In the genomic region with DNA sequence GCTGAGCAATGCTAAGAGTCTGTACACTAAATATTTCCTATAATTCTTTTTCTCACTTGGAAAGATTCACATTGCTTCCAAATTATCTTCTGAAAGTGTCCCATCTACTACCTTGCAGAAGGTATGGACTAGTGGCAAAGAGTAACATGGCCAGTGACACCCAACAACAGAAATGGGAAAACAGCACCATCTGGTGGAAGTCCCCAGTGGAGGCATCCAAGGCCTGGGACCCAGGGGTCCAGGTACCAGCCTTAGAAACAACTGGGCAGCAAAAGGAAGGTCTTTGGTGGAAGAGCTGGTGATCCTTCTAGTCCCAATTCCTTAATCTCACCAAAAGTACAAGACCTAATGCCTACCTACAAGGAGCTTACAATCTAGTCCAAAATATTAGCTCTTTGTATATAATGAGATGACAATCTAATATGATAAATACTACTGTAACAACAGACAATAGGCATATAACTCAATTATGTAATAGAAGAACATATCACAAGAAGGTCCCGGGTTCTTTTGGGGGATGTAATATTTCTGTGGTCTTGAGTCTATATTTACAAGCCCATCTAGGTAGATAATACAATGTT, we compare ENCODE assay signal across 8 cellular contexts. TPM values are rescaled to one million over a fixed set of nuclear protein-coding genes. Genes with fewer than 3 reads are reported as not detected.
DNase-seq lines count a peak whose midpoint lies in the region; ATAC-seq and TF ChIP-seq lines count a peak whose summit lies in the region.

No MANE protein-coding gene starts in this region.

- H3K27ac ChIP-seq in CD8-positive, alpha-beta T cell (ENCODE audit: low read depth, low read length) = no peak overlapping the region
- H3K27ac ChIP-seq in PC-9 (no peak overlapping the region), mammary epithelial cell (ENCODE audit: insufficient read depth, low read depth, low read length) (no peak overlapping the region), neural progenitor cell (no peak overlapping the region)

- no peaks in the 10 kb centered on the region for H3K79me2 ChIP-seq in PC-9 (ENCODE audit: low read depth)
- no peaks in the 10 kb centered on the region for H3K79me2 ChIP-seq in mammary epithelial cell (ENCODE audit: insufficient read depth, low read length)
- H3K79me2 ChIP-seq in neural progenitor cell (ENCODE audit: low read depth) = no peaks in the 10 kb centered on the region

- WGBS in mammary epithelial cell (ENCODE audit: low coverage, missing lambda C conversion rate) = 83% methylated on average over 1 of the region's 1 CpG

- peak; percentile 62 for ATAC-seq in CD8-positive, alpha-beta T cell
- ATAC-seq in HG03342 (IDR thresholded peaks at IDR 0.05; ENCODE audit: unreplicated experiment) (no peak), HG02763 (IDR thresholded peaks at IDR 0.05; ENCODE audit: unreplicated experiment) (no peak), GM21423 (IDR thresholded peaks at IDR 0.05; ENCODE audit: unreplicated experiment) (no peak)

- H3K27me3 Mint-ChIP-seq in CD8-positive, alpha-beta T cell (ENCODE audit: low read depth) = no peaks in the 10 kb centered on the region
- peaks cover 3% of the 10 kb centered on the region for H3K27me3 Mint-ChIP-seq in neural progenitor cell (ENCODE audit: insufficient read depth, low read depth)

- H3K9me2 ChIP-seq in PC-9 (ENCODE audit: insufficient read depth) = no peaks in the 10 kb centered on the region

- H3K4me1 Mint-ChIP-seq in CD8-positive, alpha-beta T cell (ENCODE audit: low read depth) = peaks cover 39% of the 10 kb centered on the region
- H3K4me1 Mint-ChIP-seq in neural progenitor cell = no peaks in the 10 kb centered on the region

- H2AFZ ChIP-seq in PC-9 (no peak overlapping the region), mammary epithelial cell (ENCODE audit: low read depth, low read length) (no peak overlapping the region), neural progenitor cell (replicated peaks) (no peak overlapping the region)

- dilution Hi-C loops in mammary epithelial cell (cut with HindIII; ENCODE audit: low sequenced_read_pairs) = no loop called here

- no peak overlapping the region for H3K9ac ChIP-seq in mammary epithelial cell (ENCODE audit: insufficient read depth, low read length)
- no peak overlapping the region for H3K9ac ChIP-seq in neural progenitor cell

- H4K20me1 ChIP-seq in PC-9 (ENCODE audit: insufficient read depth) = no peaks in the 10 kb centered on the region
- no peaks in the 10 kb centered on the region for H4K20me1 ChIP-seq in mammary epithelial cell (ENCODE audit: insufficient read depth, low read length)
- no peaks in the 10 kb centered on the region for H4K20me1 ChIP-seq in neural progenitor cell (ENCODE audit: low read depth)

- intact Hi-C loops in CD8-positive, alpha-beta T cell (cut with DNase I, micrococcal nuclease) = no loop called here
- intact Hi-C loops in PC-9 (cut with micrococcal nuclease; ENCODE audit: unreplicated experiment) (no loop called here), mammary epithelial cell (cut with micrococcal nuclease) (loop anchor here (5.0 kb wide), 2 partner anchors 67 to 222 kb away; no protein-coding TSS in a partner anchor)

- H3F3A ChIP-seq in PC-9 (ENCODE audit: insufficient read depth, low read depth) (no peaks in the 10 kb centered on the region), neural progenitor cell (ENCODE audit: low read depth) (no peaks in the 10 kb centered on the region)

- POLR2A ChIA-PET in CD8-positive, alpha-beta T cell (lab: Charles Lee) = interaction anchor here (0.5 kb wide), 1 partner anchor 11 kb away, joined by 4 read pairs; no protein-coding TSS in a partner anchor
- POLR2A ChIA-PET in PC-9 (lab: Charles Lee; ENCODE audit: unreplicated experiment) = no interaction called here

- peaks cover 11% of the 10 kb centered on the region for H3K36me3 ChIP-seq in CD8-positive, alpha-beta T cell (ENCODE audit: insufficient read depth, low read length)
- H3K36me3 ChIP-seq in PC-9 (ENCODE audit: low read depth) (no peaks in the 10 kb centered on the region), mammary epithelial cell (ENCODE audit: insufficient read depth, low read length) (no peaks in the 10 kb centered on the region), neural progenitor cell (no peaks in the 10 kb centered on the region)

- no TSS peak for BruUV-seq in PC-9 (replicated peaks; lab: Mats Ljungman, UMichigan)
- BruUV-seq in mammary epithelial cell (replicated peaks; lab: Mats Ljungman, UMichigan) = no TSS peak

- no peak overlapping the region for H3K4me3 Mint-ChIP-seq in CD8-positive, alpha-beta T cell
- H3K4me3 Mint-ChIP-seq in neural progenitor cell = no peak overlapping the region

- no peaks in the 10 kb centered on the region for H3K9me3 Mint-ChIP-seq in CD8-positive, alpha-beta T cell
- H3K9me3 Mint-ChIP-seq in neural progenitor cell = no peaks in the 10 kb centered on the region

- H3K4me3 ChIP-seq in CD8-positive, alpha-beta T cell (ENCODE audit: low read depth, low read length) = no peak overlapping the region
- no peak overlapping the region for H3K4me3 ChIP-seq in PC-9
- H3K4me3 ChIP-seq in mammary epithelial cell (replicated peaks in 1 of 3; ENCODE audit: insufficient read depth in 1 of 3, low read depth in 2 of 3, low read length in 3 of 3) = no peak overlapping the region
- no peak overlapping the region for H3K4me3 ChIP-seq in neural progenitor cell

- H3K36me3 Mint-ChIP-seq in CD8-positive, alpha-beta T cell = peaks cover 34% of the 10 kb centered on the region
- H3K36me3 Mint-ChIP-seq in neural progenitor cell = no peaks in the 10 kb centered on the region

- CTCF ChIA-PET in CD8-positive, alpha-beta T cell (lab: Charles Lee) = interaction anchor here (0.6 to 2.0 kb wide), 9 partner anchors 9 to 82 kb away, joined by 3 to 8 read pairs (median 4); no protein-coding TSS in a partner anchor
- CTCF ChIA-PET in PC-9 (lab: Charles Lee) = no interaction called here
- CTCF ChIA-PET in mammary epithelial cell (lab: Charles Lee; ENCODE audit: low non-redundant PET) = interaction anchor here (0.6 kb wide), 1 partner anchor 67 kb away, joined by 3 read pairs; no protein-coding TSS in a partner anchor

- no peaks in the 10 kb centered on the region for H3K9me3 ChIP-seq in CD8-positive, alpha-beta T cell (ENCODE audit: low read length)
- no peaks in the 10 kb centered on the region for H3K9me3 ChIP-seq in PC-9 (ENCODE audit: insufficient read depth, low read depth)
- H3K9me3 ChIP-seq in mammary epithelial cell (replicated peaks; ENCODE audit: insufficient read depth, low read length) = no peaks in the 10 kb centered on the region
- H3K9me3 ChIP-seq in neural progenitor cell (ENCODE audit: low read depth) = no peaks in the 10 kb centered on the region

- DNase-seq in CD8-positive, alpha-beta T cell = peak in 5 of 7 experiments; percentile 3 to 39 (median 15)
- DNase-seq in H4 (ENCODE audit: low spot score) (peak; percentile 16), PC-9 (peak in 1 of 2 experiments; percentile 23), mammary epithelial cell (peak; percentile 1), neural progenitor cell (ENCODE audit: low spot score) (peak; percentile 74)

- H3K27me3 ChIP-seq in CD8-positive, alpha-beta T cell (ENCODE audit: insufficient read depth, low read length) = no peaks in the 10 kb centered on the region
- no peaks in the 10 kb centered on the region for H3K27me3 ChIP-seq in PC-9 (ENCODE audit: insufficient read depth, low read depth)
- peaks cover 5% of the 10 kb centered on the region for H3K27me3 ChIP-seq in mammary epithelial cell (ENCODE audit: insufficient read depth, low read length)
- H3K27me3 ChIP-seq in neural progenitor cell = peaks cover 83% of the 10 kb centered on the region

- peaks cover 5% of the 10 kb centered on the region for H3K4me1 ChIP-seq in CD8-positive, alpha-beta T cell (ENCODE audit: insufficient read depth, low read length)
- H3K4me1 ChIP-seq in PC-9 (replicated peaks; ENCODE audit: insufficient read depth) (no peaks in the 10 kb centered on the region), mammary epithelial cell (ENCODE audit: insufficient read depth, low read length) (no peaks in the 10 kb centered on the region), neural progenitor cell (no peaks in the 10 kb centered on the region)

- TF ChIP-seq CTCF in CD8-positive, alpha-beta T cell (IDR thresholded peaks at IDR 0.05) = peak; percentile 47
- TF ChIP-seq CTCF in PC-9 (conservative IDR thresholded peaks at IDR 0.05) (peak; percentile 77), mammary epithelial cell (conservative IDR thresholded peaks at IDR 0.05 in 1 of 2, IDR thresholded peaks at IDR 0.05 in 1 of 2; ENCODE audit: extremely low read depth in 1 of 2, insufficient read depth in 1 of 2, low read depth in 1 of 2, low read length in 2 of 2) (peak; percentile 43 to 58), neural progenitor cell (IDR thresholded peaks at IDR 0.05) (peak; percentile 77)

- no peak overlapping the region for H3K27ac Mint-ChIP-seq in CD8-positive, alpha-beta T cell
- no peak overlapping the region for H3K27ac Mint-ChIP-seq in neural progenitor cell

- H3K4me2 ChIP-seq in PC-9 = no peak overlapping the region
- no peak overlapping the region for H3K4me2 ChIP-seq in mammary epithelial cell (ENCODE audit: insufficient read depth, low read depth, low read length)
- H3K4me2 ChIP-seq in neural progenitor cell = no peak overlapping the region

- in situ Hi-C loops in mammary epithelial cell (cut with MboI; ENCODE audit: low sequenced_read_pairs in 2 of 2) = no loop called here

RNA-seq across cellular contexts. Expression of a gene that starts 55.3 kb away (rescaled TPM):
- total RNA-seq in CD8-positive, alpha-beta T cell = 10 to 100 TPM; 59.9 to 62.4 TPM
- total RNA-seq in H4 (2014; rRNA removed; shearing (Covaris generic)) = not detected in 2 replicates
- total RNA-seq in PC-9 (2021) (0.31 and 0.85 TPM in 2 replicates), mammary epithelial cell (not detected), neural progenitor cell (ENCODE audit: low replicate concordance) (not detected in 2 replicates)
- polyA plus RNA-seq in mammary epithelial cell = 0.08 TPM
- polyA minus RNA-seq in mammary epithelial cell = not detected

Comparison
In these comparisons a context has a peak if more than half of its experiments do, and no peak if none do; other contexts are left out.
1. RNA of a gene that starts 55.3 kb away (total RNA-seq): 59.9 to 62.4 TPM in CD8-positive, alpha-beta T cell; 0.31 to 0.85 TPM in PC-9, not detected in H4, not detected in mammary epithelial cell and not detected in neural progenitor cell; every median in the first group is over 10 times any median in the second.
2. Peak in every context shown above with its lines, with median percentiles within 50 percentile points of each other: CTCF ChIP-seq.